8 cellular contexts compared by ENCODE assay signal in the genomic region with DNA sequence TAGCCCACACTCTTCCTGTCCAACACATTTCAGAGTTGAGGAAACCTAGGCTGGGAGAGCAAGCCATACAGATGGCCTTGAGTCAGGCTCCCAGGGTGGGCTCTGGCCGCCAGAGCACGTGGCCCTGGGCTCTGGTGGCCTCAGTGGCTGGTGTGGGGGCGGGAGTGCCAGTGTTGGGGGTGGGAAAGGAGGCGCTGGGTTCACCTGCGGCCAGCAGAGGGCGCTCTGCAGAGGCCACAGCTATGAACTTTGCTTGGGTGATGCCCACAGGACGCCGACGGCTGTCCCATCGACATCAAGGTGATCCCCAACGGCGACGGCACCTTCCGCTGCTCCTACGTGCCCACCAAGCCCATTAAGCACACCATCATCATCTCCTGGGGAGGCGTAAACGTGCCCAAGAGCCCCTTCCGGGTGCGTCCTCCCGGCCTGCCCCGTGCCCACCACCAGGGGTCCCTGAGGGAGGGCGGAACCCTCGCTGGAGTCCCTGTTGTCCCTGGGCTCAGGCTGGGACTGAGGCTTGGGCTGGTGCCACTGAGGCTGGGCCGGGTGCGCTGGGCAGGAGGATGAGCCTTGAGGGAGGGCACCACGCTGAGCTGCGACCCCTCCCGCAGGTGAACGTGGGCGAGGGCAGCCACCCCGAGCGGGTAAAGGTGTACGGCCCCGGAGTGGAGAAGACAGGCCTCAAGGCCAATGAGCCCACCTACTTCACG. TPM values are rescaled to one million over a fixed set of nuclear protein-coding genes. Genes with fewer than 3 reads are reported as not detected.
A peak's percentile ranks its signal among the peaks of the same experiment; 100 is the strongest.
DNase-seq lines count a peak whose midpoint lies in the region; ATAC-seq and TF ChIP-seq lines count a peak whose summit lies in the region.

No MANE protein-coding gene starts in this region.

- no peaks in the 10 kb centered on the region for H3K36me3 Mint-ChIP-seq in activated T-cell treated with anti-CD3 and anti-CD28 coated beads, Interleukin-2, amount 50 U/mL, for 24 hours (ENCODE audit: low read depth)

- no peak for ATAC-seq in GM19351 (IDR thresholded peaks at IDR 0.05; ENCODE audit: unreplicated experiment)
- no peak for ATAC-seq in HG03108 (IDR thresholded peaks at IDR 0.05; ENCODE audit: unreplicated experiment)

- no peaks in the 10 kb centered on the region for H3K27me3 Mint-ChIP-seq in activated T-cell treated with anti-CD3 and anti-CD28 coated beads, Interleukin-2, amount 50 U/mL, for 24 hours

- peaks cover 5% of the 10 kb centered on the region for H3K4me1 Mint-ChIP-seq in activated T-cell treated with anti-CD3 and anti-CD28 coated beads, Interleukin-2, amount 50 U/mL, for 24 hours (ENCODE audit: low read depth)

- H3K9me3 Mint-ChIP-seq in activated T-cell treated with anti-CD3 and anti-CD28 coated beads, Interleukin-2, amount 50 U/mL, for 24 hours = no peaks in the 10 kb centered on the region

- DNase-seq in NCI-H460 (ENCODE audit: extremely low read depth, low read depth) (peak; percentile 15), foreskin melanocyte (peak; percentile 32), retina (peak; percentile 49), KG1 (lab: John Stamatoyannopoulos, UW) (no peak)
- DNase-seq in activated T-cell treated with anti-CD3 and anti-CD28 coated beads, Interleukin-2, amount 50 U/mL, for 24 hours = peak; percentile 73

- TF ChIP-seq CTCF in GM12874 (IDR thresholded peaks at IDR 0.05; ENCODE audit: insufficient read depth, low read depth, low read length) = peak; percentile 88

- no peak overlapping the region for H3K4me3 Mint-ChIP-seq in activated T-cell treated with anti-CD3 and anti-CD28 coated beads, Interleukin-2, amount 50 U/mL, for 24 hours

- no peak overlapping the region for H3K27ac Mint-ChIP-seq in activated T-cell treated with anti-CD3 and anti-CD28 coated beads, Interleukin-2, amount 50 U/mL, for 24 hours

RNA-seq across cellular contexts. Expression of gene FLNC, which starts 11.9 kb away (rescaled TPM):
- total RNA-seq in NCI-H460 (2014; rRNA removed; shearing (Covaris generic)) = 0.57 and 0.69 TPM in 2 replicates
- 0.01 and 0.54 TPM in 2 replicates for polyA plus RNA-seq in NCI-H460 (2014; cell fraction: nucleus; rRNA removed)

RNA-seq across cellular contexts. Expression of gene ATP6V1F, which starts 20.5 kb away (rescaled TPM):
- 68.0 and 78.5 TPM in 2 replicates for total RNA-seq in NCI-H460 (2014; rRNA removed; shearing (Covaris generic))
- 154 and 290 TPM in 2 replicates for polyA plus RNA-seq in NCI-H460 (2014; cell fraction: nucleus; rRNA removed)

RNA-seq across cellular contexts. Expression of gene CCDC136, which starts 50.3 kb away (rescaled TPM):
- total RNA-seq in NCI-H460 (2014; rRNA removed; shearing (Covaris generic)) = 0.61 and 0.87 TPM in 2 replicates
- polyA plus RNA-seq in NCI-H460 (2014; cell fraction: nucleus; rRNA removed) = 0.53 and 17.8 TPM in 2 replicates
